ENCODE assay signal across 8 cellular contexts in genomic region chr6:18997375-18997826, GRCh38.
DNase-seq lines count a peak whose midpoint lies in the region; ATAC-seq and TF ChIP-seq lines count a peak whose summit lies in the region.

No MANE protein-coding gene starts in this region.

- no peak for TF ChIP-seq POLR2A in Peyer's patch (IDR thresholded peaks at IDR 0.05)

- H3K27ac Mint-ChIP-seq in stimulated activated naive B cell treated with anti-CD40 and anti-IgM and Interleukin-4, amounts not matched to agents 10 μg/mL and 1 μg/mL and 100 μg/mL, for 72 hours = no peak overlapping the region
- H3K27ac Mint-ChIP-seq in immature natural killer cell = no peak overlapping the region

- H3K36me3 Mint-ChIP-seq in stimulated activated naive B cell treated with anti-CD40 and anti-IgM and Interleukin-4, amounts not matched to agents 10 μg/mL and 1 μg/mL and 100 μg/mL, for 72 hours = no peaks in the 10 kb centered on the region
- no peaks in the 10 kb centered on the region for H3K36me3 Mint-ChIP-seq in immature natural killer cell

- no peaks in the 10 kb centered on the region for H3K27me3 ChIP-seq in Peyer's patch

- H3K4me3 Mint-ChIP-seq in stimulated activated naive B cell treated with anti-CD40 and anti-IgM and Interleukin-4, amounts not matched to agents 10 μg/mL and 1 μg/mL and 100 μg/mL, for 72 hours = no peak overlapping the region
- H3K4me3 Mint-ChIP-seq in immature natural killer cell = no peak overlapping the region

- DNase-seq in GM03348 (ENCODE audit: low spot score) (peak; percentile 68), Peyer's patch (no peak), fibroblast of the conjunctiva (ENCODE audit: low read depth) (peak; percentile 24), activated gamma-delta T cell treated with Interleukin-2 at 50 U/mL for 16 hours (no peak), immature natural killer cell (no peak)
- DNase-seq in stimulated activated naive B cell treated with anti-CD40 and anti-IgM and Interleukin-4, amounts not matched to agents 10 μg/mL and 1 μg/mL and 100 μg/mL, for 72 hours = no peak

- ATAC-seq in GM21390 (IDR thresholded peaks at IDR 0.05; ENCODE audit: unreplicated experiment) (peak; percentile 97), HG03558 (IDR thresholded peaks at IDR 0.05; ENCODE audit: extremely low read depth, unreplicated experiment) (peak; percentile 66)
- ATAC-seq in stimulated activated naive B cell treated with anti-CD40 and anti-IgM and Interleukin-4, amounts not matched to agents 10 μg/mL and 1 μg/mL and 100 μg/mL, for 72 hours (replicated peaks) = peak; percentile 74 to 80

- peaks cover 0 to 4% of the 10 kb centered on the region in 2 donors for H3K9me3 Mint-ChIP-seq in stimulated activated naive B cell treated with anti-CD40 and anti-IgM and Interleukin-4, amounts not matched to agents 10 μg/mL and 1 μg/mL and 100 μg/mL, for 72 hours
- peaks cover 0 to 14% (median 4%) of the 10 kb centered on the region in 6 donors for H3K9me3 Mint-ChIP-seq in immature natural killer cell

- no peaks in the 10 kb centered on the region for H3K4me1 Mint-ChIP-seq in stimulated activated naive B cell treated with anti-CD40 and anti-IgM and Interleukin-4, amounts not matched to agents 10 μg/mL and 1 μg/mL and 100 μg/mL, for 72 hours
- H3K4me1 Mint-ChIP-seq in immature natural killer cell = no peaks in the 10 kb centered on the region

- H3K27me3 Mint-ChIP-seq in stimulated activated naive B cell treated with anti-CD40 and anti-IgM and Interleukin-4, amounts not matched to agents 10 μg/mL and 1 μg/mL and 100 μg/mL, for 72 hours = peaks cover 0 to 8% of the 10 kb centered on the region in 2 donors
- H3K27me3 Mint-ChIP-seq in immature natural killer cell (ENCODE audit: low read depth in 3 of 3) = peaks cover 0 to 4% (median 0%) of the 10 kb centered on the region in 3 donors

- H3K4me3 ChIP-seq in Peyer's patch = no peak overlapping the region

- H3K36me3 ChIP-seq in Peyer's patch = no peaks in the 10 kb centered on the region

- H3K4me1 ChIP-seq in Peyer's patch = no peaks in the 10 kb centered on the region

- H3K9me3 ChIP-seq in Peyer's patch = no peaks in the 10 kb centered on the region

- peak in 4 of 6 experiments; percentile 20 to 57 (median 52) for TF ChIP-seq CTCF in Peyer's patch (IDR thresholded peaks at IDR 0.05)

- no peak overlapping the region for H3K27ac ChIP-seq in Peyer's patch

Comparison
In these comparisons a context has a peak if more than half of its experiments do, and no peak if none do; other contexts are left out.
1. DNase-seq: peak in GM03348 (single experiment) and fibroblast of the conjunctiva (single experiment); none in Peyer's patch (0 of 3), stimulated activated naive B cell treated with anti-CD40 and anti-IgM and Interleukin-4, amounts not matched to agents 10 μg/mL and 1 μg/mL and 100 μg/mL, for 72 hours (single experiment), activated gamma-delta T cell treated with Interleukin-2 at 50 U/mL for 16 hours (single experiment) and immature natural killer cell (0 of 3).
2. Peak in every context shown above with its lines, with median percentiles within 50 percentile points of each other: ATAC-seq.